In genomic region chr13:92833071-92833470, GRCh38 we compare ENCODE assay signal across 18 cellular contexts.
DNase-seq lines count a peak whose midpoint lies in the region; ATAC-seq and TF ChIP-seq lines count a peak whose summit lies in the region.
"Had no signal": no experiment of that assay in that cellular context is flagged by ENCODE, and none has a peak within 500 bp of the region (broad histone marks: within the 10 kb centered on the region; RNA-seq: fewer than 3 reads in every experiment).

No MANE protein-coding gene starts in this region.

- H3K4me1 ChIP-seq in PC-3 (ENCODE audit: insufficient read depth, low read length) = no peaks in the 10 kb centered on the region

- DNase-seq in NCI-H1092 treated with DMSO at 0.1 percent for 48 hours (lab: John Stamatoyannopoulos, UW) (peak; percentile 20), NCI-H1092 (lab: John Stamatoyannopoulos, UW) (no peak), DMS53 treated with DMSO at 0.1 percent for 48 hours (lab: John Stamatoyannopoulos, UW; ENCODE audit: unreplicated experiment) (peak; percentile 9), PC-3 (peak; percentile 10), fibroblast of pulmonary artery (ENCODE audit: low read depth) (peak; percentile 21), posterior cingulate gyrus (no peak), MV-4-11 (lab: John Stamatoyannopoulos, UW) (no peak)
- DNase-seq in activated CD8-positive, alpha-beta memory T cell treated with anti-CD3 and anti-CD28 coated beads, Interleukin-2, amount 10 ng/mL, durations not matched to agents 7 days and 5 days = no peak
- DNase-seq: 8988T, C1 segment of cervical spinal cord, DMS 273 treated with DMSO at 0.1 percent for 48 hours, H7, MM.1S, NCI-H1417, NCI-H526, PC-9 had no signal

- no peak overlapping the region for H3K27ac ChIP-seq in PC-3 (ENCODE audit: low read length)
- H3K27ac ChIP-seq: PC-9 had no signal

- CTCF ChIA-PET in PC-3 (lab: Charles Lee) = no interaction called here
- CTCF ChIA-PET in activated CD8-positive, alpha-beta memory T cell treated with anti-CD3 and anti-CD28 coated beads, Interleukin-2, amount 10 ng/mL, durations not matched to agents 7 days and 5 days (lab: Charles Lee) = no interaction called here

- intact Hi-C loops in PC-3 (cut with micrococcal nuclease) (no loop called here), posterior cingulate gyrus (cut with DNase I) (no loop called here)

- no peak for TF ChIP-seq CTCF in PC-3 (conservative IDR thresholded peaks at IDR 0.05; ENCODE audit: low read depth, low read length)
- no peak for TF ChIP-seq CTCF in fibroblast of pulmonary artery (IDR thresholded peaks at IDR 0.05; ENCODE audit: low read length, missing control alignments)

- no peaks in the 10 kb centered on the region for H4K20me1 ChIP-seq in PC-3 (ENCODE audit: low read length)

- BruUV-seq in PC-3 (replicated peaks; lab: Mats Ljungman, UMichigan) = no TSS peak

- no peaks in the 10 kb centered on the region for H3K27me3 ChIP-seq in PC-3 (ENCODE audit: low read length)

- no peak overlapping the region for H3K4me2 ChIP-seq in PC-3 (ENCODE audit: low read length)
- H3K4me2 ChIP-seq: PC-9 had no signal

- H3K4me3 Mint-ChIP-seq in activated CD8-positive, alpha-beta memory T cell treated with anti-CD3 and anti-CD28 coated beads, Interleukin-2, amount 10 ng/mL, durations not matched to agents 7 days and 5 days = no peak overlapping the region

- H3K36me3 Mint-ChIP-seq in activated CD8-positive, alpha-beta memory T cell treated with anti-CD3 and anti-CD28 coated beads, Interleukin-2, amount 10 ng/mL, durations not matched to agents 7 days and 5 days = no peaks in the 10 kb centered on the region

- peaks cover 9% of the 10 kb centered on the region for H3K9me3 Mint-ChIP-seq in activated CD8-positive, alpha-beta memory T cell treated with anti-CD3 and anti-CD28 coated beads, Interleukin-2, amount 10 ng/mL, durations not matched to agents 7 days and 5 days (ENCODE audit: low read depth)

- no peak overlapping the region for H3K27ac Mint-ChIP-seq in activated CD8-positive, alpha-beta memory T cell treated with anti-CD3 and anti-CD28 coated beads, Interleukin-2, amount 10 ng/mL, durations not matched to agents 7 days and 5 days

- no peaks in the 10 kb centered on the region for H3K79me2 ChIP-seq in PC-3 (ENCODE audit: low read length)

- POLR2A ChIA-PET in PC-3 (lab: Charles Lee; ENCODE audit: unreplicated experiment) = no interaction called here

- no peak for ATAC-seq in PC-3
- no peak for ATAC-seq in activated CD8-positive, alpha-beta memory T cell treated with anti-CD3 and anti-CD28 coated beads, Interleukin-2, amount 10 ng/mL, durations not matched to agents 7 days and 5 days
- ATAC-seq: GM12878, HepG2 had no signal

- no peaks in the 10 kb centered on the region for H3F3A ChIP-seq in PC-3 (ENCODE audit: low read length, unreplicated experiment)

- no peaks in the 10 kb centered on the region for H3K36me3 ChIP-seq in PC-3 (ENCODE audit: low read depth, low read length)

- H3K9me2 ChIP-seq in PC-3 (replicated peaks; ENCODE audit: low read length) = no peaks in the 10 kb centered on the region

- H3K4me3 ChIP-seq in PC-3 (ENCODE audit: low read length) (no peak overlapping the region), fibroblast of pulmonary artery (replicated peaks; ENCODE audit: low read depth, low read length) (no peak overlapping the region)
- H3K4me3 ChIP-seq: GM12878, PC-9 had no signal

- H3K27me3 Mint-ChIP-seq in activated CD8-positive, alpha-beta memory T cell treated with anti-CD3 and anti-CD28 coated beads, Interleukin-2, amount 10 ng/mL, durations not matched to agents 7 days and 5 days = no peaks in the 10 kb centered on the region

- no peaks in the 10 kb centered on the region for H3K4me1 Mint-ChIP-seq in activated CD8-positive, alpha-beta memory T cell treated with anti-CD3 and anti-CD28 coated beads, Interleukin-2, amount 10 ng/mL, durations not matched to agents 7 days and 5 days

- H2AFZ ChIP-seq in PC-3 (ENCODE audit: low read length) = no peak overlapping the region
- H2AFZ ChIP-seq: PC-9 had no signal

- H3K9ac ChIP-seq in PC-3 (ENCODE audit: low read length) = no peak overlapping the region

- H3K9me3 ChIP-seq in PC-3 (ENCODE audit: low read length) = no peaks in the 10 kb centered on the region

Comparison
In these comparisons a context has a peak if more than half of its experiments do, and no peak if none do; other contexts are left out.
1. DNase-seq: peak in NCI-H1092 treated with DMSO at 0.1 percent for 48 hours (single experiment), DMS53 treated with DMSO at 0.1 percent for 48 hours (single experiment), PC-3 (single experiment) and fibroblast of pulmonary artery (single experiment); none in NCI-H1092 (single experiment), activated CD8-positive, alpha-beta memory T cell treated with anti-CD3 and anti-CD28 coated beads, Interleukin-2, amount 10 ng/mL, durations not matched to agents 7 days and 5 days (single experiment), posterior cingulate gyrus (0 of 10) and MV-4-11 (single experiment).